ENCODE assay signal across 8 cellular contexts in the genomic region with DNA sequence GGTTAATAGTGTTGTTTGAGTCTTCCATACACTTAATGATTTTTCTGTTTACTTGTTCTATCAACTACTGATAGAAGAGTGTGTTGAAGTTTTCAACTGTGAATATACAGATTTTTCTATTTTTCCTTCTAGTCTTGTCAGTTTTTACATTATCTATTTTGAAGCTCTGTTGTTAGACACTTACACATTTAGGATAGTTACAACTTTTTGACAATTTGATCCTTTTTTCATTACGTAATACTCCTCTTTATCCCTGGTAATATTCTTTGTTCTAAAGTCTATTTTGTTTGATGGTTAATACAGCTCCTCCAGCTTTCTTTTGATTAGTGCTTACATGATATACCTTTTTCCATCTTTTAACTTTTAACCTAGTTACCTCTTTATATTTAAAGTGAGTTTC.
"Had no signal": no experiment of that assay in that cellular context is flagged by ENCODE, and none has a peak within 500 bp of the region (broad histone marks: within the 10 kb centered on the region; RNA-seq: fewer than 3 reads in every experiment).

No MANE protein-coding gene starts in this region.

- H3K4me3 ChIP-seq: GM12878 had no signal

- DNase-seq: GDM1, GF-D8 had no signal

- FAIRE-seq: G401.6, GM12878, GM12891, GM12892, GM18507, GM19239 had no signal

- ATAC-seq: GM12878 had no signal
